1 cellular context compared by ENCODE assay signal in the genomic region with DNA sequence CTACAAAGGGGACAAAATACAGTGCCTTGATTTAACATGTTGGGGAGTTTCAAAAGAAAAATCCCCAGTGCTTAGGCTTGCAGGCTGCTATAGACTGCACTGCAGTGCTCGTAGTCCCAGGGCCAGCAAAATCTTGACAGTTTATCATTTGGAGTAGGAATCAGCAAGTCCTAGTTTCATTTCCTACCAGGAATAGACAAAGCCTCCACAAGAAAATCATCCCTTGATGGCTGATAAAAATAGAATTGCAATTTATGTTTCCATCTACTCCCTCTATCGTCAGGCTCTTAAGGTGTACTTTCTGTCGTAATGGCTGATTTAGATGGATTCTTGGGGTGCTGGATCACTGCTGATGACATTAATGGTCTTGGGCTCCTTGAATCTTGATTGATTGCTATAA.
"Had no signal": no experiment of that assay in that cellular context is flagged by ENCODE, and none has a peak within 500 bp of the region (broad histone marks: within the 10 kb centered on the region; RNA-seq: fewer than 3 reads in every experiment).

No MANE protein-coding gene starts in this region.

- H3K9me3 ChIP-seq: MG63 had no signal

- H3K36me3 ChIP-seq: MG63 had no signal

- H3K27me3 ChIP-seq: MG63 had no signal

- H3K4me3 ChIP-seq: MG63 had no signal
